Comparison of ENCODE assay signal across 27 cellular contexts in genomic region chr1:36635284-36635683, GRCh38.
"Had no signal": no experiment of that assay in that cellular context is flagged by ENCODE, and none has a peak within 500 bp of the region (broad histone marks: within the 10 kb centered on the region; RNA-seq: fewer than 3 reads in every experiment).

No MANE protein-coding gene starts in this region.

- H3K4me3 ChIP-seq: colonic mucosa, dorsolateral prefrontal cortex, esophagus muscularis mucosa, esophagus squamous epithelium, gastrocnemius medialis, gastroesophageal sphincter, heart left ventricle, heart right ventricle had no signal

- H3K9me3 ChIP-seq: colonic mucosa, esophagus muscularis mucosa, esophagus squamous epithelium, gastrocnemius medialis, gastroesophageal sphincter, heart left ventricle, heart right ventricle had no signal

- H3K27ac ChIP-seq: colonic mucosa, dorsolateral prefrontal cortex, epithelial cell of prostate, esophagus muscularis mucosa, esophagus squamous epithelium, foreskin keratinocyte, gastrocnemius medialis, gastroesophageal sphincter, heart left ventricle, heart right ventricle had no signal

- ATAC-seq: effector memory CD8-positive, alpha-beta T cell; esophagus mucosa; foreskin keratinocyte; gastrocnemius medialis; gastroesophageal sphincter; heart left ventricle; heart right ventricle had no signal

- FAIRE-seq: colon, endometrium, endothelial cell of umbilical vein, frontal cortex had no signal

- H3K27me3 ChIP-seq: colonic mucosa, dorsolateral prefrontal cortex, foreskin keratinocyte, gastrocnemius medialis had no signal

- DNase-seq: colonic mucosa; cortex of kidney; dermis blood vessel endothelial cell; dorsolateral prefrontal cortex; effector CD4-positive, alpha-beta T cell; effector CD8-positive, alpha-beta T cell; effector memory CD4-positive, alpha-beta T cell; effector memory CD8-positive, alpha-beta T cell; endodermal cell; erythroblast; esophagus squamous epithelium; foreskin fibroblast; foreskin keratinocyte; foreskin melanocyte; gastrocnemius medialis; glutamatergic neuron; head of caudate nucleus; heart left ventricle; heart right ventricle had no signal

- H3K36me3 ChIP-seq: colonic mucosa, esophagus muscularis mucosa, esophagus squamous epithelium, gastrocnemius medialis, gastroesophageal sphincter, heart left ventricle, heart right ventricle had no signal

- H3K4me1 ChIP-seq: colonic mucosa, esophagus muscularis mucosa, esophagus squamous epithelium, foreskin keratinocyte, gastrocnemius medialis, gastroesophageal sphincter, heart left ventricle, heart right ventricle had no signal
